ENCODE assay signal across 11 cellular contexts in genomic region chr2:171541202-171541884, GRCh38. TPM values are rescaled to one million over a fixed set of nuclear protein-coding genes. Genes with fewer than 3 reads are reported as not detected.
DNase-seq lines count a peak whose midpoint lies in the region; ATAC-seq and TF ChIP-seq lines count a peak whose summit lies in the region.
"Had no signal": no experiment of that assay in that cellular context is flagged by ENCODE, and none has a peak within 500 bp of the region (broad histone marks: within the 10 kb centered on the region; RNA-seq: fewer than 3 reads in every experiment).

No MANE protein-coding gene starts in this region.

- no peak for ATAC-seq in GM21786 (IDR thresholded peaks at IDR 0.05; ENCODE audit: unreplicated experiment)
- ATAC-seq: natural killer cell had no signal

- no peaks in the 10 kb centered on the region for H3K4me1 ChIP-seq in colonic mucosa

- H3K36me3 Mint-ChIP-seq in glutamatergic neuron (ENCODE audit: unreplicated experiment), result no peaks in the 10 kb centered on the region
- H3K36me3 Mint-ChIP-seq: IgD-negative memory B cell, natural killer cell had no signal

- no peak overlapping the region for H3K4me3 ChIP-seq in BJ (ENCODE audit: low read depth, low read length)
- no peak overlapping the region for H3K4me3 ChIP-seq in colonic mucosa

- no peak overlapping the region for H3K27ac Mint-ChIP-seq in glutamatergic neuron (ENCODE audit: unreplicated experiment)
- H3K27ac Mint-ChIP-seq: IgD-negative memory B cell, natural killer cell had no signal

- intact Hi-C loops in posterior cingulate gyrus (cut with DNase I), result no loop called here
- intact Hi-C loops in colonic mucosa (cut with DNase I), result no loop called here

- no peak overlapping the region for H3K4me3 Mint-ChIP-seq in glutamatergic neuron (ENCODE audit: unreplicated experiment)
- H3K4me3 Mint-ChIP-seq: IgD-negative memory B cell, natural killer cell had no signal

- H3K4me1 Mint-ChIP-seq in glutamatergic neuron (ENCODE audit: low read depth, unreplicated experiment), result no peaks in the 10 kb centered on the region
- H3K4me1 Mint-ChIP-seq: IgD-negative memory B cell had no signal

- in situ Hi-C loops in GM13977 (cut with MboI; ENCODE audit: low pct_unique_long_range_greater_than_20kb, low sequenced_read_pairs, unreplicated experiment), result no loop called here

- H3K27ac ChIP-seq in colonic mucosa, result no peak overlapping the region

- no peaks in the 10 kb centered on the region for H3K27me3 Mint-ChIP-seq in glutamatergic neuron (ENCODE audit: unreplicated experiment)

- H3K9me3 ChIP-seq in colonic mucosa, result no peaks in the 10 kb centered on the region

- CTCF ChIA-PET in BJ (lab: Yijun Ruan, JAX), result interaction anchor here (3.1 kb wide), 1 partner anchor 10 kb away, joined by 11 read pairs; no protein-coding TSS in a partner anchor

- POLR2A ChIA-PET in BJ (lab: Charles Lee), result no interaction called here

- DNase-seq in BJ (ENCODE audit: low read depth), result no peak
- DNase-seq in GM13977 (ENCODE audit: low spot score), result no peak
- peak; percentile 79 for DNase-seq in OCI-M1 (lab: John Stamatoyannopoulos, UW)
- no peak for DNase-seq in glutamatergic neuron
- no peak for DNase-seq in posterior cingulate gyrus
- DNase-seq in T-helper 9 cell, result no peak
- no peak for DNase-seq in colonic mucosa
- DNase-seq: effector CD8-positive, alpha-beta T cell; natural killer cell had no signal

- H3K27me3 ChIP-seq in BJ (ENCODE audit: control insufficient read depth, insufficient read depth, low read length) (no peaks in the 10 kb centered on the region), colonic mucosa (no peaks in the 10 kb centered on the region)

- TF ChIP-seq CTCF in BJ (IDR thresholded peaks at IDR 0.05; ENCODE audit: insufficient read depth, low read depth, low read length), result peak; percentile 42
- peak; percentile 48 for TF ChIP-seq CTCF in GM13977 (IDR thresholded peaks at IDR 0.05; ENCODE audit: extremely low read depth, insufficient read depth, missing control alignments)
- TF ChIP-seq CTCF in glutamatergic neuron (IDR thresholded peaks at IDR 0.05; ENCODE audit: partially characterized antibody, unreplicated experiment), result peak; percentile 27
- TF ChIP-seq CTCF in colonic mucosa (IDR thresholded peaks at IDR 0.05), result no peak

- no peaks in the 10 kb centered on the region for H3K9me3 Mint-ChIP-seq in glutamatergic neuron (ENCODE audit: unreplicated experiment)
- H3K9me3 Mint-ChIP-seq: natural killer cell had no signal

- peaks cover 4% of the 10 kb centered on the region for H3K36me3 ChIP-seq in BJ (ENCODE audit: control insufficient read depth, insufficient read depth, low read length)
- no peaks in the 10 kb centered on the region for H3K36me3 ChIP-seq in colonic mucosa

- H3K9ac ChIP-seq in colonic mucosa (ENCODE audit: low read depth in 2 of 2, low read length in 2 of 2), result no peak overlapping the region

RNA-seq across cellular contexts. Expression of gene CYBRD1, which starts 19.1 kb away (rescaled TPM):
- polyA plus RNA-seq in BJ (2011; rRNA removed), result 241 and 308 TPM in 2 replicates
- polyA minus RNA-seq in BJ (2011; rRNA and poly(A)+ RNA removed), result 105 and 163 TPM in 2 replicates
- 0.54 TPM for total RNA-seq in glutamatergic neuron (ENCODE audit: unreplicated experiment)
- 10 to 100 TPM; 12.4 to 35.6 TPM for total RNA-seq in colonic mucosa
